ENCODE assay signal across 1 cellular context in genomic region chr16:81702506-81702905, GRCh38.
TF ChIP-seq lines count a peak whose summit lies in the region.

No MANE protein-coding gene starts in this region.

TF ChIP-seq in K562, 482 proteins besides CTCF, POLR2A, EP300 and RAD21 (continued from another document):
- TF ChIP-seq, protein P1, sequence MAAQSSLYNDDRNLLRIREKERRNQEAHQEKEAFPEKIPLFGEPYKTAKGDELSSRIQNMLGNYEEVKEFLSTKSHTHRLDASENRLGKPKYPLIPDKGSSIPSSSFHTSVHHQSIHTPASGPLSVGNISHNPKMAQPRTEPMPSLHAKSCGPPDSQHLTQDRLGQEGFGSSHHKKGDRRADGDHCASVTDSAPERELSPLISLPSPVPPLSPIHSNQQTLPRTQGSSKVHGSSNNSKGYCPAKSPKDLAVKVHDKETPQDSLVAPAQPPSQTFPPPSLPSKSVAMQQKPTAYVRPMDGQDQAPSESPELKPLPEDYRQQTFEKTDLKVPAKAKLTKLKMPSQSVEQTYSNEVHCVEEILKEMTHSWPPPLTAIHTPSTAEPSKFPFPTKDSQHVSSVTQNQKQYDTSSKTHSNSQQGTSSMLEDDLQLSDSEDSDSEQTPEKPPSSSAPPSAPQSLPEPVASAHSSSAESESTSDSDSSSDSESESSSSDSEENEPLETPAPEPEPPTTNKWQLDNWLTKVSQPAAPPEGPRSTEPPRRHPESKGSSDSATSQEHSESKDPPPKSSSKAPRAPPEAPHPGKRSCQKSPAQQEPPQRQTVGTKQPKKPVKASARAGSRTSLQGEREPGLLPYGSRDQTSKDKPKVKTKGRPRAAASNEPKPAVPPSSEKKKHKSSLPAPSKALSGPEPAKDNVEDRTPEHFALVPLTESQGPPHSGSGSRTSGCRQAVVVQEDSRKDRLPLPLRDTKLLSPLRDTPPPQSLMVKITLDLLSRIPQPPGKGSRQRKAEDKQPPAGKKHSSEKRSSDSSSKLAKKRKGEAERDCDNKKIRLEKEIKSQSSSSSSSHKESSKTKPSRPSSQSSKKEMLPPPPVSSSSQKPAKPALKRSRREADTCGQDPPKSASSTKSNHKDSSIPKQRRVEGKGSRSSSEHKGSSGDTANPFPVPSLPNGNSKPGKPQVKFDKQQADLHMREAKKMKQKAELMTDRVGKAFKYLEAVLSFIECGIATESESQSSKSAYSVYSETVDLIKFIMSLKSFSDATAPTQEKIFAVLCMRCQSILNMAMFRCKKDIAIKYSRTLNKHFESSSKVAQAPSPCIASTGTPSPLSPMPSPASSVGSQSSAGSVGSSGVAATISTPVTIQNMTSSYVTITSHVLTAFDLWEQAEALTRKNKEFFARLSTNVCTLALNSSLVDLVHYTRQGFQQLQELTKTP (IDR thresholded peaks at IDR 0.05; ENCODE audit: low read depth in 1 of 2, partially characterized antibody in 2 of 2), result no peak
- TF ChIP-seq PREB (CRISPR knock-in tag; IDR thresholded peaks at IDR 0.05), result no peak
- no peak for TF ChIP-seq CBX1 (IDR thresholded peaks at IDR 0.05; ENCODE audit: low read depth)
TF ChIP-seq in K562: peak in this region for 1.
